In genomic region chr1:204426035-204426436, GRCh38 we compare ENCODE assay signal across 15 cellular contexts. TPM values are rescaled to one million over a fixed set of nuclear protein-coding genes. Genes with fewer than 3 reads are reported as not detected.
DNase-seq lines count a peak whose midpoint lies in the region; ATAC-seq, FAIRE-seq and TF ChIP-seq lines count a peak whose summit lies in the region.
"Had no signal": no experiment of that assay in that cellular context is flagged by ENCODE, and none has a peak within 500 bp of the region (broad histone marks: within the 10 kb centered on the region; RNA-seq: fewer than 3 reads in every experiment).

No MANE protein-coding gene starts in this region.

- WGBS in trophoblast cell (ENCODE audit: extremely low coverage, insufficient coverage, insufficient read length) = no CpG with 5 or more reads among the region's 5 CpGs
- no CpG with 5 or more reads among the region's 5 CpGs for WGBS in H9 (ENCODE audit: extremely low coverage, insufficient read length, low lambda C conversion rate)

- H3K9me3 Mint-ChIP-seq in H9 = no peaks in the 10 kb centered on the region
- H3K9me3 Mint-ChIP-seq: activated naive CD8-positive, alpha-beta T cell treated with anti-CD3 and anti-CD28 coated beads, Interleukin-2, amount 10 ng/mL, durations not matched to agents 7 days and 5 days; WTC11 had no signal

- no peak overlapping the region for H2BK5ac ChIP-seq in trophoblast cell (ENCODE audit: low read depth, low read length, poor library complexity)
- H2BK5ac ChIP-seq in H9 (ENCODE audit: insufficient read length, low read length) = no peak overlapping the region

- no peaks in the 10 kb centered on the region for H3K27me3 Mint-ChIP-seq in H9 (ENCODE audit: low read depth)
- H3K27me3 Mint-ChIP-seq: activated naive CD8-positive, alpha-beta T cell treated with anti-CD3 and anti-CD28 coated beads, Interleukin-2, amount 10 ng/mL, durations not matched to agents 7 days and 5 days had no signal

- FAIRE-seq in endothelial cell of umbilical vein (lab: Jason Lieb, UNC) = peak; percentile 74

- POLR2A ChIA-PET in PC-3 (lab: Charles Lee; ENCODE audit: unreplicated experiment) = interaction anchor here (0.8 kb wide), 1 partner anchor 90 kb away, joined by 4 read pairs; the partner anchor contains the start of gene MDM4
- POLR2A ChIA-PET in endothelial cell of umbilical vein (lab: Charles Lee) = no interaction called here

- H3K4me1 ChIP-seq in PC-3 (ENCODE audit: insufficient read depth, low read length) (peaks cover 21% of the 10 kb centered on the region), endothelial cell of umbilical vein (ENCODE audit: control insufficient read depth, extremely low read depth, insufficient read depth, low read length) (no peaks in the 10 kb centered on the region), trophoblast cell (ENCODE audit: control insufficient read depth in 1 of 2, insufficient read depth in 2 of 2, low read length in 2 of 2) (peaks cover 0 to 4% of the 10 kb centered on the region in 2 experiments), H9 (ENCODE audit: insufficient read depth, low read length) (no peaks in the 10 kb centered on the region)
- H3K4me1 ChIP-seq: Peyer's patch had no signal

- ATAC-seq in PC-3 (peak; percentile 93), GM18873 (IDR thresholded peaks at IDR 0.05; ENCODE audit: low FRiP score, unreplicated experiment) (no peak)
- ATAC-seq: WTC11 had no signal

- peaks cover 5 to 19% (median 11%) of the 10 kb centered on the region in 3 experiments; a peak in 5 of 7 replicates for H3K36me3 Mint-ChIP-seq in H9 (ENCODE audit: insufficient read depth in 1 of 3, low read depth in 3 of 3)

- H4K8ac ChIP-seq in trophoblast cell (ENCODE audit: low read depth, low read length) (no peak overlapping the region), H9 (replicated peaks; ENCODE audit: insufficient read length, low read depth, low read length) (no peak overlapping the region)

- H4K91ac ChIP-seq in trophoblast cell (ENCODE audit: low read depth, low read length) (no peak overlapping the region), H9 (ENCODE audit: insufficient read length, low read depth, low read length) (no peak overlapping the region)

- no peaks in the 10 kb centered on the region for H3K9me1 ChIP-seq in endothelial cell of umbilical vein (replicated peaks; ENCODE audit: control insufficient read depth, extremely low read depth, insufficient read depth, low read length)

- H3K36me3 ChIP-seq in PC-3 (ENCODE audit: low read depth, low read length) (peaks cover 38% of the 10 kb centered on the region), endothelial cell of umbilical vein (ENCODE audit: control insufficient read depth in 2 of 2, extremely low read depth in 1 of 2, insufficient read depth in 2 of 2, low read length in 2 of 2) (peaks cover 2 to 41% of the 10 kb centered on the region in 2 experiments), trophoblast cell (ENCODE audit: control insufficient read depth in 1 of 2, insufficient read depth in 2 of 2, low read length in 2 of 2) (peaks cover 17 to 23% of the 10 kb centered on the region in 2 experiments)

- H3K27ac Mint-ChIP-seq in H9 = no peak overlapping the region
- H3K27ac Mint-ChIP-seq: activated naive CD8-positive, alpha-beta T cell treated with anti-CD3 and anti-CD28 coated beads, Interleukin-2, amount 10 ng/mL, durations not matched to agents 7 days and 5 days; WTC11 had no signal

- no peak overlapping the region for H3K4me3 Mint-ChIP-seq in H9
- H3K4me3 Mint-ChIP-seq: activated naive CD8-positive, alpha-beta T cell treated with anti-CD3 and anti-CD28 coated beads, Interleukin-2, amount 10 ng/mL, durations not matched to agents 7 days and 5 days; WTC11 had no signal

- intact Hi-C loops in PC-3 (cut with micrococcal nuclease) = no loop called here
- intact Hi-C loops in endothelial cell of umbilical vein (cut with micrococcal nuclease) = no loop called here

- no TSS peak for BruUV-seq in PC-3 (replicated peaks; lab: Mats Ljungman, UMichigan)
- BruUV-seq in endothelial cell of umbilical vein (replicated peaks; lab: Mats Ljungman, UMichigan) = no TSS peak

- TF ChIP-seq POLR2A in endothelial cell of umbilical vein (IDR thresholded peaks at IDR 0.05; ENCODE audit: low read depth, low read length) = no peak

- H2BK20ac ChIP-seq in H9 (ENCODE audit: low read depth, low read length, poor library complexity, severe bottlenecking) = no peak overlapping the region

- no peak overlapping the region for H2BK120ac ChIP-seq in trophoblast cell (ENCODE audit: insufficient read depth, low read length, poor library complexity)
- H2BK120ac ChIP-seq in H9 (ENCODE audit: low read depth, low read length, poor library complexity, severe bottlenecking) = no peak overlapping the region

- H3K14ac ChIP-seq in trophoblast cell (ENCODE audit: low read length) (no peak overlapping the region), H9 (ENCODE audit: insufficient read depth, low read length) (no peak overlapping the region)

- no peak overlapping the region for H3T11ph ChIP-seq in H9 (ENCODE audit: low read length)

- H3K27ac ChIP-seq in PC-3 (ENCODE audit: low read length) = peak overlapping the region; percentile 49
- no peak overlapping the region for H3K27ac ChIP-seq in endothelial cell of umbilical vein (ENCODE audit: insufficient read depth, low read depth, low read length)
- H3K27ac ChIP-seq in trophoblast cell (ENCODE audit: low read depth, low read length) = peak overlapping the region; percentile 8
- no peak overlapping the region for H3K27ac ChIP-seq in H9 (ENCODE audit: insufficient read length, low read depth, low read length)
- H3K27ac ChIP-seq: 22Rv1, Peyer's patch had no signal

- H3F3A ChIP-seq in PC-3 (ENCODE audit: low read length, unreplicated experiment) = no peaks in the 10 kb centered on the region

- H3K4ac ChIP-seq in trophoblast cell (ENCODE audit: low read depth, low read length) (no peak overlapping the region), H9 (ENCODE audit: low read depth, low read length) (no peak overlapping the region)

- H3K23ac ChIP-seq in trophoblast cell (ENCODE audit: low read length) = no peak overlapping the region
- H3K23ac ChIP-seq in H9 (ENCODE audit: insufficient read length, low read depth, low read length) = no peak overlapping the region

- H2BK12ac ChIP-seq in trophoblast cell (ENCODE audit: low read length) (no peak overlapping the region), H9 (ENCODE audit: insufficient read length, low read depth, low read length) (no peak overlapping the region)

- H3K23me2 ChIP-seq in H9 (ENCODE audit: insufficient read length, low read depth, low read length, poor library complexity, severe bottlenecking) = no peaks in the 10 kb centered on the region

- no peaks in the 10 kb centered on the region for H4K20me1 ChIP-seq in PC-3 (ENCODE audit: low read length)
- H4K20me1 ChIP-seq in endothelial cell of umbilical vein (replicated peaks; ENCODE audit: control insufficient read depth, extremely low read depth, insufficient read depth, low read length) = no peaks in the 10 kb centered on the region
- no peaks in the 10 kb centered on the region for H4K20me1 ChIP-seq in H9 (ENCODE audit: control insufficient read depth, insufficient read depth, insufficient read length)

- H3K9me3 ChIP-seq in PC-3 (ENCODE audit: low read length) (no peaks in the 10 kb centered on the region), endothelial cell of umbilical vein (replicated peaks; ENCODE audit: control insufficient read depth, insufficient read depth, low read length) (no peaks in the 10 kb centered on the region), trophoblast cell (ENCODE audit: insufficient read depth, low read depth, low read length) (no peaks in the 10 kb centered on the region), H9 (ENCODE audit: control insufficient read depth, low read depth, low read length) (no peaks in the 10 kb centered on the region)
- H3K9me3 ChIP-seq: Peyer's patch had no signal

- CTCF ChIA-PET in PC-3 (lab: Charles Lee) = interaction anchor here (0.8 kb wide), 1 partner anchor 69 kb away, joined by 3 read pairs; the partner anchor contains the start of gene PIK3C2B
- CTCF ChIA-PET in endothelial cell of umbilical vein (lab: Charles Lee) = interaction anchor here (0.9 to 34.5 kb wide), 4 partner anchors 9 to 73 kb away, joined by 3 to 1267 read pairs (median 5); partner anchors contain the start of gene PIK3C2B

- H2AK5ac ChIP-seq in trophoblast cell (ENCODE audit: low read length) = no peak overlapping the region
- no peak overlapping the region for H2AK5ac ChIP-seq in H9 (ENCODE audit: insufficient read length, low read length)

- H3K18ac ChIP-seq in trophoblast cell (ENCODE audit: low read length) (no peak overlapping the region), H9 (ENCODE audit: insufficient read length, low read depth, low read length) (no peak overlapping the region)

- H3K4me2 ChIP-seq in PC-3 (ENCODE audit: low read length) (peak overlapping the region; percentile 15), endothelial cell of umbilical vein (ENCODE audit: insufficient read depth, low read length) (no peak overlapping the region), trophoblast cell (ENCODE audit: low read length) (no peak overlapping the region), H9 (ENCODE audit: insufficient read depth, insufficient read length, low read length) (no peak overlapping the region)

- H3K56ac ChIP-seq in H9 (ENCODE audit: insufficient read length, low read depth, low read length) = no peak overlapping the region

- dilution Hi-C loops in endothelial cell of umbilical vein (cut with MboI; ENCODE audit: extremely low pct_ligation_motif_present, low sequenced_read_pairs) = no loop called here

- no peak overlapping the region for H2BK15ac ChIP-seq in H9 (ENCODE audit: low read depth, low read length)

- DNase-seq in DMS 273 (lab: John Stamatoyannopoulos, UW; ENCODE audit: unreplicated experiment) = peak; percentile 48
- no peak for DNase-seq in DMS 273 treated with DMSO at 0.1 percent for 48 hours (lab: John Stamatoyannopoulos, UW)
- peak; percentile 87 for DNase-seq in PC-3
- no peak for DNase-seq in endothelial cell of umbilical vein (ENCODE audit: low read depth, low spot score)
- DNase-seq in trophoblast cell = peak; percentile 73 to 85
- no peak for DNase-seq in putamen (ENCODE audit: low spot score)
- no peak for DNase-seq in H9
- DNase-seq: activated naive CD8-positive, alpha-beta T cell treated with anti-CD3 and anti-CD28 coated beads, Interleukin-2, amount 10 ng/mL, durations not matched to agents 7 days and 5 days; left cardiac atrium; NCI-H2029 treated with DMSO at 0.1 percent for 48 hours; retina had no signal

- H3K27me3 ChIP-seq in PC-3 (ENCODE audit: low read length) = no peaks in the 10 kb centered on the region
- no peaks in the 10 kb centered on the region for H3K27me3 ChIP-seq in endothelial cell of umbilical vein (ENCODE audit: control insufficient read depth in 2 of 2, insufficient read depth in 2 of 2, low read length in 2 of 2)
- no peaks in the 10 kb centered on the region for H3K27me3 ChIP-seq in trophoblast cell (ENCODE audit: insufficient read depth, low read length)
- no peaks in the 10 kb centered on the region for H3K27me3 ChIP-seq in H9 (ENCODE audit: insufficient read depth, low read length)
- H3K27me3 ChIP-seq: Peyer's patch had no signal

- H4K12ac ChIP-seq in trophoblast cell (ENCODE audit: low read depth, low read length) = no peak overlapping the region

- H2AFZ ChIP-seq in PC-3 (ENCODE audit: low read length) (no peak overlapping the region), endothelial cell of umbilical vein (ENCODE audit: low read depth, low read length) (no peak overlapping the region), trophoblast cell (ENCODE audit: insufficient read depth, low read length, poor library complexity) (no peak overlapping the region), H9 (ENCODE audit: low read length) (no peak overlapping the region)

- H4K5ac ChIP-seq in H9 (ENCODE audit: insufficient read length, low read depth, low read length) = no peak overlapping the region

- H3K9me2 ChIP-seq in PC-3 (replicated peaks; ENCODE audit: low read length) = no peaks in the 10 kb centered on the region

- peaks cover 0 to 3% of the 10 kb centered on the region in 2 experiments; a peak in 1 of 4 replicates for H3K4me1 Mint-ChIP-seq in H9
- H3K4me1 Mint-ChIP-seq: WTC11 had no signal

- H3K79me1 ChIP-seq in trophoblast cell (ENCODE audit: low read length) (no peaks in the 10 kb centered on the region), H9 (ENCODE audit: insufficient read depth, low read depth, low read length, poor library complexity, severe bottlenecking) (no peaks in the 10 kb centered on the region)

- no peak for TF ChIP-seq CTCF in PC-3 (conservative IDR thresholded peaks at IDR 0.05; ENCODE audit: low read depth, low read length)
- TF ChIP-seq CTCF in endothelial cell of umbilical vein (IDR thresholded peaks at IDR 0.05; ENCODE audit: extremely low read depth in 1 of 2, insufficient read depth in 1 of 2, low read depth in 1 of 2, low read length in 2 of 2) = no peak
- TF ChIP-seq CTCF in H9 (conservative IDR thresholded peaks at IDR 0.05) = no peak

- H3K9ac ChIP-seq in PC-3 (ENCODE audit: low read length) = no peak overlapping the region
- H3K9ac ChIP-seq in endothelial cell of umbilical vein (replicated peaks; ENCODE audit: extremely low read depth, insufficient read depth, low read length) = no peak overlapping the region
- no peak overlapping the region for H3K9ac ChIP-seq in trophoblast cell (ENCODE audit: low read length)
- no peak overlapping the region for H3K9ac ChIP-seq in H9 (ENCODE audit: extremely low read depth, insufficient read length, low read length)

- no peaks in the 10 kb centered on the region for H3K79me2 ChIP-seq in PC-3 (ENCODE audit: low read length)
- H3K79me2 ChIP-seq in endothelial cell of umbilical vein (ENCODE audit: control insufficient read depth, insufficient read depth, low read length) = no peaks in the 10 kb centered on the region
- H3K79me2 ChIP-seq in trophoblast cell (ENCODE audit: control insufficient read depth, insufficient read depth, low read length, poor library complexity) = no peaks in the 10 kb centered on the region
- no peaks in the 10 kb centered on the region for H3K79me2 ChIP-seq in H9 (ENCODE audit: insufficient read depth, low read length)

- H3K4me3 ChIP-seq in PC-3 (ENCODE audit: low read length) = no peak overlapping the region
- no peak overlapping the region for H3K4me3 ChIP-seq in endothelial cell of umbilical vein (replicated peaks in 1 of 3; ENCODE audit: insufficient read depth in 1 of 3, low read depth in 1 of 3, low read length in 3 of 3)
- H3K4me3 ChIP-seq in trophoblast cell (ENCODE audit: low read depth, low read length) = no peak overlapping the region
- H3K4me3 ChIP-seq: Peyer's patch had no signal

RNA-seq across cellular contexts. Expression of gene PPP1R15B, which starts 14.4 kb away (rescaled TPM):
- total RNA-seq in PC-3 (2014; rRNA removed) = 50.7 and 57.5 TPM in 2 replicates
- total RNA-seq in endothelial cell of umbilical vein = 39.8 and 41.7 TPM in 2 replicates
- 15.4 and 16.8 TPM in 2 replicates for polyA plus RNA-seq in endothelial cell of umbilical vein
- 17.9 and 19.4 TPM in 2 replicates for polyA plus RNA-seq in endothelial cell of umbilical vein (2011; cell fraction: cytosol; rRNA removed)
- 19.4 and 23.4 TPM in 2 replicates for polyA plus RNA-seq in endothelial cell of umbilical vein (2011; cell fraction: nucleus; rRNA removed)
- 13.3 and 19.0 TPM in 2 replicates for polyA plus RNA-seq in endothelial cell of umbilical vein (2012)
- 38.0 and 39.1 TPM in 2 replicates for polyA minus RNA-seq in endothelial cell of umbilical vein
- polyA minus RNA-seq in endothelial cell of umbilical vein (2011; cell fraction: cytosol; rRNA and poly(A)+ RNA removed) = 107 TPM
- polyA minus RNA-seq in endothelial cell of umbilical vein (2011; cell fraction: nucleus; rRNA and poly(A)+ RNA removed) = 47.6 and 55.9 TPM in 2 replicates
- polyA plus RNA-seq in trophoblast cell (2013) = 39.2 and 41.5 TPM in 2 replicates
- 44.6 and 45.9 TPM in 2 replicates for total RNA-seq in H9 (2021)

Comparison
In these comparisons a context has a peak if more than half of its experiments do, and no peak if none do; other contexts are left out.
1. DNase-seq: peak in DMS 273 (single experiment), PC-3 (single experiment) and trophoblast cell (2 of 2); none in DMS 273 treated with DMSO at 0.1 percent for 48 hours (single experiment), endothelial cell of umbilical vein (single experiment), putamen (single experiment) and H9 (single experiment).
2. H3K27ac ChIP-seq: peak in PC-3 (single experiment) and trophoblast cell (single experiment); none in endothelial cell of umbilical vein (single experiment) and H9 (single experiment).